ENCODE assay signal across 8 cellular contexts in genomic region chr6:21597706-21598273, GRCh38. TPM values are rescaled to one million over a fixed set of nuclear protein-coding genes. Genes with fewer than 3 reads are reported as not detected.
A peak's percentile ranks its signal among the peaks of the same experiment; 100 is the strongest.
DNase-seq lines count a peak whose midpoint lies in the region; ATAC-seq, FAIRE-seq and TF ChIP-seq lines count a peak whose summit lies in the region.

No MANE protein-coding gene starts in this region.

- WGBS in psoas muscle, 3 donors: 4 to 5% (median 5%) methylated on average over 13 of the region's 13 CpGs

- H3K4me3 ChIP-seq in GM08714 (ENCODE audit: low read length) (peak overlapping the region; percentile 80), fibroblast of the aortic adventitia (ENCODE audit: low read depth, low read length) (peak overlapping the region; percentile 95), psoas muscle (peak overlapping the region; percentile 88)

- peaks cover 13% of the 10 kb centered on the region for H3K4me1 ChIP-seq in psoas muscle

- TF ChIP-seq CTCF in RWPE1 (conservative IDR thresholded peaks at IDR 0.05; ENCODE audit: low read depth) (no peak), fibroblast of the aortic adventitia (IDR thresholded peaks at IDR 0.05; ENCODE audit: insufficient read depth, low read length) (no peak), psoas muscle (IDR thresholded peaks at IDR 0.05) (no peak)

- H3K27ac ChIP-seq in RWPE1: no peak overlapping the region
- H3K27ac ChIP-seq in psoas muscle: no peak overlapping the region

- CTCF ChIA-PET in RWPE1 (lab: Yijun Ruan, JAX): interaction anchor here (0.5 to 0.6 kb wide), 2 partner anchors 362 to 1234 kb away, joined by 4 to 5 read pairs; no protein-coding TSS in a partner anchor

- no peak for ATAC-seq in psoas muscle
- no peak for ATAC-seq in GM18867 (IDR thresholded peaks at IDR 0.05; ENCODE audit: unreplicated experiment)

- no peaks in the 10 kb centered on the region for H3K27me3 ChIP-seq in psoas muscle (ENCODE audit: insufficient read depth in 3 of 3, low read length in 2 of 3)

- H3K36me3 ChIP-seq in psoas muscle (ENCODE audit: insufficient read depth in 1 of 2, low read depth in 1 of 2): no peaks in the 10 kb centered on the region

- H3K9me3 ChIP-seq in psoas muscle: no peaks in the 10 kb centered on the region

- FAIRE-seq in RCC 7860 (lab: Jason Lieb, UNC): no peak

- intact Hi-C loops in psoas muscle (cut with DNase I): loop anchor here in 1 of 2 donors (2.0 to 5.0 kb wide), 2 partner anchors 550 to 1141 kb away; no protein-coding TSS in a partner anchor

- DNase-seq in RWPE1 (ENCODE audit: low spot score): peak; percentile 29
- peak; percentile 69 for DNase-seq in fibroblast of the aortic adventitia (ENCODE audit: low read depth)
- no peak for DNase-seq in psoas muscle
- DNase-seq in RCC 7860 (ENCODE audit: low spot score): no peak
- DNase-seq in NK-92 treated with Interleukin-12 subunit alpha and Interleukin-12 subunit beta, amount 100 ng/mL, for 24 hours (lab: John Stamatoyannopoulos, UW): no peak
- DNase-seq in NCI-H1930 (lab: John Stamatoyannopoulos, UW): no peak

- POLR2A ChIA-PET in RWPE1 (lab: Yijun Ruan, JAX; ENCODE audit: low non-redundant PET): no interaction called here

RNA-seq across cellular contexts. Expression of gene SOX4, which starts 4.2 kb away (rescaled TPM):
- total RNA-seq in fibroblast of the aortic adventitia (ENCODE audit: low replicate concordance) (12.4 and 66.9 TPM in 2 replicates), psoas muscle (1 to 10 TPM; 1.9 to 6.9 (median 2.3) TPM)
- 1 to 10 TPM in 1 of 3 donors, under 1 TPM in 2; 0.49 to 1.0 (median 1.00) TPM for polyA plus RNA-seq in psoas muscle

Comparison
In these comparisons a context has a peak if more than half of its experiments do, and no peak if none do; other contexts are left out.
1. DNase-seq: peak in RWPE1 (single experiment) and fibroblast of the aortic adventitia (single experiment); none in psoas muscle (0 of 2), RCC 7860 (single experiment), NK-92 treated with Interleukin-12 subunit alpha and Interleukin-12 subunit beta, amount 100 ng/mL, for 24 hours (single experiment) and NCI-H1930 (0 of 2).
2. Peak in every context shown above with its lines, with median percentiles within 50 percentile points of each other: H3K4me3 ChIP-seq.